23 cellular contexts compared by ENCODE assay signal in genomic region chr4:159353422-159354116, GRCh38.
DNase-seq lines count a peak whose midpoint lies in the region; ATAC-seq and TF ChIP-seq lines count a peak whose summit lies in the region.
"Had no signal": no experiment of that assay in that cellular context is flagged by ENCODE, and none has a peak within 500 bp of the region (broad histone marks: within the 10 kb centered on the region; RNA-seq: fewer than 3 reads in every experiment).

No MANE protein-coding gene starts in this region.

- DNase-seq in Caco-2 (no peak), cardiac muscle cell (ENCODE audit: low read depth in 1 of 2, low spot score in 1 of 2) (peak in 1 of 2 donors; percentile 88), right cardiac atrium (peak in 2 of 3 donors; percentile 40 to 61), NK-92 (lab: John Stamatoyannopoulos, UW; ENCODE audit: unreplicated experiment) (no peak), A172 (ENCODE audit: low spot score) (no peak), hepatocyte (ENCODE audit: low spot score) (no peak)
- DNase-seq: CD4-positive, alpha-beta memory T cell; COR-L47; GDM1; GM23248; H7; KG1; NCI-H1048; NCI-H1417; NCI-H1694; NCI-H2029 treated with DMSO at 0.1 percent for 48 hours; NCI-H2227 treated with DMSO at 0.1 percent for 48 hours; SIG-M5 had no signal

- no peaks in the 10 kb centered on the region for H3K79me2 ChIP-seq in hepatocyte

- no peaks in the 10 kb centered on the region for H4K20me1 ChIP-seq in hepatocyte (ENCODE audit: insufficient read depth, poor library complexity, severe bottlenecking)

- peak overlapping the region; percentile 39 for H3K27ac Mint-ChIP-seq in Caco-2 (ENCODE audit: unreplicated experiment)

- no peaks in the 10 kb centered on the region for H3K9me2 ChIP-seq in hepatocyte (replicated peaks; ENCODE audit: insufficient read depth)

- H3K4me3 ChIP-seq in Caco-2 (ENCODE audit: low read depth, low read length) (no peak overlapping the region), cardiac muscle cell (peak overlapping the region; percentile 11), right cardiac atrium (ENCODE audit: low read length) (no peak overlapping the region), hepatocyte (no peak overlapping the region)
- H3K4me3 ChIP-seq: GM12878, GM23248, SK-N-MC had no signal

- no peak overlapping the region for H2AFZ ChIP-seq in hepatocyte
- H2AFZ ChIP-seq: GM23248 had no signal

- intact Hi-C loops in Caco-2 (cut with micrococcal nuclease; ENCODE audit: unreplicated experiment) (no loop called here), right cardiac atrium (cut with DNase I) (no loop called here)

- H3K4me1 ChIP-seq in Caco-2 (no peaks in the 10 kb centered on the region), cardiac muscle cell (ENCODE audit: low read depth) (peaks cover 29% of the 10 kb centered on the region), right cardiac atrium (ENCODE audit: control insufficient read depth, insufficient read depth, low read length) (peaks cover 5% of the 10 kb centered on the region), hepatocyte (ENCODE audit: insufficient read depth) (no peaks in the 10 kb centered on the region)

- no peaks in the 10 kb centered on the region for H3K27me3 Mint-ChIP-seq in Caco-2 (ENCODE audit: insufficient read depth, unreplicated experiment)
- H3K27me3 Mint-ChIP-seq: CD4-positive, alpha-beta memory T cell had no signal

- no peaks in the 10 kb centered on the region for H3K9me3 ChIP-seq in Caco-2
- no peaks in the 10 kb centered on the region for H3K9me3 ChIP-seq in cardiac muscle cell (ENCODE audit: low read depth)
- H3K9me3 ChIP-seq in right cardiac atrium (ENCODE audit: control insufficient read depth, low read length) = no peaks in the 10 kb centered on the region
- no peaks in the 10 kb centered on the region for H3K9me3 ChIP-seq in hepatocyte (ENCODE audit: low read depth)

- H3K9me3 Mint-ChIP-seq in Caco-2 (ENCODE audit: unreplicated experiment) = no peaks in the 10 kb centered on the region
- H3K9me3 Mint-ChIP-seq: CD4-positive, alpha-beta memory T cell had no signal

- ATAC-seq in right cardiac atrium = peak; percentile 84 to 89
- ATAC-seq: GM12878, Panc1 had no signal

- no TSS peak for BruUV-seq in Caco-2 (replicated peaks; lab: Mats Ljungman, UMichigan)

- H3K27ac ChIP-seq in angular gyrus (ENCODE audit: low read depth, low read length) = peak overlapping the region; percentile 15
- H3K27ac ChIP-seq in cardiac muscle cell = peak overlapping the region; percentile 98
- H3K27ac ChIP-seq in right cardiac atrium (ENCODE audit: low read length) = no peak overlapping the region
- H3K27ac ChIP-seq in hepatocyte = no peak overlapping the region
- H3K27ac ChIP-seq: GM23248, RWPE1, SK-N-MC had no signal

- H3K36me3 ChIP-seq in Caco-2 (ENCODE audit: control insufficient read depth, insufficient read depth, low read length) (peaks cover 4% of the 10 kb centered on the region), cardiac muscle cell (peaks cover 69% of the 10 kb centered on the region), hepatocyte (replicated peaks; ENCODE audit: insufficient read depth, low read depth) (no peaks in the 10 kb centered on the region)

- POLR2A ChIA-PET in Caco-2 (lab: Charles Lee) = no interaction called here

- H3K4me2 ChIP-seq in hepatocyte = no peak overlapping the region

- peaks cover 85% of the 10 kb centered on the region for H3K36me3 Mint-ChIP-seq in Caco-2 (ENCODE audit: insufficient read depth, unreplicated experiment)

- no peaks in the 10 kb centered on the region for H3K4me1 Mint-ChIP-seq in Caco-2 (ENCODE audit: low read depth, unreplicated experiment)
- H3K4me1 Mint-ChIP-seq: CD4-positive, alpha-beta memory T cell had no signal

- WGBS in right cardiac atrium = 76% methylated on average over 15 of the region's 15 CpGs
- 96% methylated on average over 15 of the region's 15 CpGs for WGBS in hepatocyte (ENCODE audit: low lambda C conversion rate, missing lambda C conversion rate)

- H3K4me3 Mint-ChIP-seq in Caco-2 (ENCODE audit: unreplicated experiment) = no peak overlapping the region
- H3K4me3 Mint-ChIP-seq: CD4-positive, alpha-beta memory T cell had no signal

- TF ChIP-seq CTCF in Caco-2 (IDR thresholded peaks at IDR 0.05; ENCODE audit: insufficient read depth in 1 of 2, low read depth in 1 of 2, low read length in 1 of 2, severe bottlenecking in 1 of 2, unreplicated experiment in 1 of 2) (no peak), cardiac muscle cell (IDR thresholded peaks at IDR 0.05; ENCODE audit: low read depth, low read length) (no peak), hepatocyte (IDR thresholded peaks at IDR 0.05; ENCODE audit: poor library complexity) (no peak)

- CTCF ChIA-PET in Caco-2 (lab: Charles Lee) = no interaction called here

- H3K27me3 ChIP-seq in Caco-2 (replicated peaks; ENCODE audit: control insufficient read depth, insufficient read depth, low read length) (no peaks in the 10 kb centered on the region), cardiac muscle cell (no peaks in the 10 kb centered on the region), right cardiac atrium (ENCODE audit: control insufficient read depth, insufficient read depth) (no peaks in the 10 kb centered on the region), hepatocyte (no peaks in the 10 kb centered on the region)

Comparison
In these comparisons a context has a peak if more than half of its experiments do, and no peak if none do; other contexts are left out.
1. H3K27ac ChIP-seq: peak in angular gyrus (single experiment) and cardiac muscle cell (single experiment); none in right cardiac atrium (single experiment) and hepatocyte (single experiment).
2. DNase-seq: peak in right cardiac atrium (2 of 3); none in Caco-2 (0 of 2), NK-92 (single experiment), A172 (single experiment) and hepatocyte (single experiment).